Comparison of ENCODE assay signal across 15 cellular contexts in the genomic region with DNA sequence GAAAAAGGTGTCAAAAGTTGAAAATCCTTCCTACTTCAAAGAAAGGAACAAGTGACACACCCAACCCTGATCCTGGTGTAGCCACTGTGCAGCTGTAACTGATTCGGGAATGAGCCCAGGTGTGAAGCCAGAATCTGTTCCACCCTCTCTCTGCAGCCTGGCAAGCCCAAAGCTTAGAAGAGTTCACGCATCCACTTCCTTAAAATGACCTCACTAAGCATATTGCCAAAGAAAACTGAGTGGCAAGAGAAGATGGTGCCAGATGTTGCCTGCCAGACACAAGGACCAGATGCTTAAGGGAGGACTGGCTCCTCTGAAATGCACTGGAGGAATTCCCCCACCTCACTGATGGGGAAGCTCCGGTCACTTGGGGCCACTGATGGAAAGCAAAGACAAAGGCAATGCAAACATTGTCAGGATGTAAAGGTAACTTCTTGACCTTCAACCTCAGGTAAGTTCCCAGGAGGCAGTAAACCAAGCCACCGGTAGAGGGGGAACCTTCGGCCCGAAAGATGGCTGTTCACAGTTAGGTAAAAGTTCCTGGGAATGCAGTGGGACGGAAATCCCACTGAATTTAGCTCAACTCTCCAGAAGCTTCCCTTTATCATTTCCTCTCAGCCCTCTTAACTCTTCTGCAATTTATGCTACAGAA.
A peak's percentile ranks its signal among the peaks of the same experiment; 100 is the strongest.
DNase-seq lines count a peak whose midpoint lies in the region; ATAC-seq and TF ChIP-seq lines count a peak whose summit lies in the region.
"Had no signal": no experiment of that assay in that cellular context is flagged by ENCODE, and none has a peak within 500 bp of the region (broad histone marks: within the 10 kb centered on the region; RNA-seq: fewer than 3 reads in every experiment).

No MANE protein-coding gene starts in this region.

- TF ChIP-seq CTCF in GM06990 (IDR thresholded peaks at IDR 0.05; ENCODE audit: insufficient read depth, low read length, poor library complexity, severe bottlenecking), result peak; percentile 35
- TF ChIP-seq CTCF in LNCAP (IDR thresholded peaks at IDR 0.05), result 0 out of 2 replicates have a peak, but pooled peaks have one; percentile 14
- TF ChIP-seq CTCF in choroid plexus epithelial cell (conservative IDR thresholded peaks at IDR 0.05; ENCODE audit: low read depth, low read length), result peak; percentile 23
- peak; percentile 26 for TF ChIP-seq CTCF in kidney epithelial cell (IDR thresholded peaks at IDR 0.05; ENCODE audit: insufficient read depth, low read length, poor library complexity, severe bottlenecking)
- no peak for TF ChIP-seq CTCF in right atrium auricular region (IDR thresholded peaks at IDR 0.05)

- no peaks in the 10 kb centered on the region for H3K4me1 Mint-ChIP-seq in activated T-cell treated with anti-CD3 and anti-CD28 coated beads, Interleukin-2, amount 50 U/mL, for 24 hours (ENCODE audit: low read depth)

- ATAC-seq in HG03342 (IDR thresholded peaks at IDR 0.05; ENCODE audit: unreplicated experiment), result no peak
- ATAC-seq: gastroesophageal sphincter had no signal

- H3K36me3 ChIP-seq in GM06990 (ENCODE audit: control insufficient read depth, insufficient read depth, low read length) (no peaks in the 10 kb centered on the region), kidney epithelial cell (ENCODE audit: control insufficient read depth, insufficient read depth, low read length) (no peaks in the 10 kb centered on the region), right atrium auricular region (no peaks in the 10 kb centered on the region)

- no peaks in the 10 kb centered on the region for H3K27me3 ChIP-seq in GM06990 (replicated peaks; ENCODE audit: control insufficient read depth, insufficient read depth, low read length)
- no peaks in the 10 kb centered on the region for H3K27me3 ChIP-seq in kidney epithelial cell (ENCODE audit: control insufficient read depth, insufficient read depth, low read length)
- H3K27me3 ChIP-seq in right atrium auricular region, result no peaks in the 10 kb centered on the region
- H3K27me3 ChIP-seq: gastroesophageal sphincter had no signal

- H3K4me3 Mint-ChIP-seq in activated T-cell treated with anti-CD3 and anti-CD28 coated beads, Interleukin-2, amount 50 U/mL, for 24 hours, result no peak overlapping the region
- H3K4me3 Mint-ChIP-seq: stimulated activated naive CD8-positive, alpha-beta T cell treated with anti-CD3 and anti-CD28 coated beads, Interleukin-15, Interleukin-2, amounts not matched to agents 100 ng/mL and 50 ng/mL, for 24 hours; T-helper 2 cell treated with Interferon-gamma antibody and Interleukin-4, amounts not matched to agents 5 μg/mL and 100 μg/mL, for 36 hours had no signal

- no peaks in the 10 kb centered on the region for H3K9me3 ChIP-seq in right atrium auricular region
- H3K9me3 ChIP-seq: gastroesophageal sphincter had no signal

- no peak overlapping the region for H3K4me3 ChIP-seq in GM06990 (replicated peaks; ENCODE audit: low read depth, low read length)
- H3K4me3 ChIP-seq in choroid plexus epithelial cell (ENCODE audit: low read depth, low read length), result no peak overlapping the region
- H3K4me3 ChIP-seq in kidney epithelial cell (ENCODE audit: low read depth, low read length), result no peak overlapping the region
- no peak overlapping the region for H3K4me3 ChIP-seq in right atrium auricular region
- H3K4me3 ChIP-seq: gastroesophageal sphincter had no signal

- no peak for DNase-seq in GM06990 (ENCODE audit: extremely low read depth, insufficient read length)
- DNase-seq in choroid plexus epithelial cell (ENCODE audit: low read depth), result no peak
- DNase-seq in kidney epithelial cell (ENCODE audit: low read depth), result no peak
- no peak for DNase-seq in activated T-cell treated with anti-CD3 and anti-CD28 coated beads, Interleukin-2, amount 50 U/mL, for 24 hours
- no peak for DNase-seq in NCI-H1694 treated with DMSO at 0.1 percent for 48 hours (lab: John Stamatoyannopoulos, UW)
- no peak for DNase-seq in right atrium auricular region (ENCODE audit: low spot score)
- DNase-seq: activated CD4-positive, alpha-beta T cell treated with anti-CD3 and anti-CD28 coated beads, Interleukin-2, amount 50 U/mL, for 1 hour; amniotic stem cell; C1 segment of cervical spinal cord; NCI-H226 had no signal

- H3K27ac ChIP-seq in right atrium auricular region, result no peak overlapping the region

- peaks cover 0 to 8% of the 10 kb centered on the region in 2 donors for H3K4me1 ChIP-seq in right atrium auricular region

- no peaks in the 10 kb centered on the region for H3K9me3 Mint-ChIP-seq in activated T-cell treated with anti-CD3 and anti-CD28 coated beads, Interleukin-2, amount 50 U/mL, for 24 hours
- H3K9me3 Mint-ChIP-seq: stimulated activated naive CD8-positive, alpha-beta T cell treated with anti-CD3 and anti-CD28 coated beads, Interleukin-15, Interleukin-2, amounts not matched to agents 100 ng/mL and 50 ng/mL, for 24 hours; T-helper 2 cell treated with Interferon-gamma antibody and Interleukin-4, amounts not matched to agents 5 μg/mL and 100 μg/mL, for 36 hours had no signal

- H3K27me3 Mint-ChIP-seq in activated T-cell treated with anti-CD3 and anti-CD28 coated beads, Interleukin-2, amount 50 U/mL, for 24 hours, result no peaks in the 10 kb centered on the region
- H3K27me3 Mint-ChIP-seq: stimulated activated naive CD8-positive, alpha-beta T cell treated with anti-CD3 and anti-CD28 coated beads, Interleukin-15, Interleukin-2, amounts not matched to agents 100 ng/mL and 50 ng/mL, for 24 hours had no signal

- no peaks in the 10 kb centered on the region for H3K36me3 Mint-ChIP-seq in activated T-cell treated with anti-CD3 and anti-CD28 coated beads, Interleukin-2, amount 50 U/mL, for 24 hours (ENCODE audit: low read depth)

- H3K27ac Mint-ChIP-seq in activated T-cell treated with anti-CD3 and anti-CD28 coated beads, Interleukin-2, amount 50 U/mL, for 24 hours, result no peak overlapping the region
- H3K27ac Mint-ChIP-seq: stimulated activated naive CD8-positive, alpha-beta T cell treated with anti-CD3 and anti-CD28 coated beads, Interleukin-15, Interleukin-2, amounts not matched to agents 100 ng/mL and 50 ng/mL, for 24 hours; T-helper 2 cell treated with Interferon-gamma antibody and Interleukin-4, amounts not matched to agents 5 μg/mL and 100 μg/mL, for 36 hours had no signal

Comparison
In these comparisons a context has a peak if more than half of its experiments do, and no peak if none do; other contexts are left out.
1. CTCF ChIP-seq: peak in GM06990 (single experiment), LNCAP (single experiment), choroid plexus epithelial cell (single experiment) and kidney epithelial cell (single experiment); none in right atrium auricular region (0 of 2).